In genomic region chr17:80023261-80024205, GRCh38 we compare ENCODE assay signal across 1 cellular context.
TF ChIP-seq lines count a peak whose summit lies in the region.

No MANE protein-coding gene starts in this region.

TF ChIP-seq in GM23338, 12 proteins besides CTCF, POLR2A, EP300 and RAD21 (continued from another document):
- TF ChIP-seq ZNF462 (CRISPR knock-in tag; IDR thresholded peaks at IDR 0.05) (no peak), JUNB (IDR thresholded peaks at IDR 0.05; ENCODE audit: unreplicated experiment) (no peak), STAT1 (IDR thresholded peaks at IDR 0.05; ENCODE audit: unreplicated experiment) (no peak), ZNF114 (CRISPR knock-in tag; IDR thresholded peaks at IDR 0.05) (no peak), ZNF331 (CRISPR knock-in tag; IDR thresholded peaks at IDR 0.05; ENCODE audit: low read depth) (no peak), POLR2AphosphoS5 (IDR thresholded peaks at IDR 0.05; ENCODE audit: low read depth) (no peak), REST (IDR thresholded peaks at IDR 0.05; ENCODE audit: unreplicated experiment) (no peak), CREB1 (CRISPR knock-in tag; IDR thresholded peaks at IDR 0.05; ENCODE audit: low read depth) (no peak)
